Comparison of ENCODE assay signal across 14 cellular contexts in the genomic region with DNA sequence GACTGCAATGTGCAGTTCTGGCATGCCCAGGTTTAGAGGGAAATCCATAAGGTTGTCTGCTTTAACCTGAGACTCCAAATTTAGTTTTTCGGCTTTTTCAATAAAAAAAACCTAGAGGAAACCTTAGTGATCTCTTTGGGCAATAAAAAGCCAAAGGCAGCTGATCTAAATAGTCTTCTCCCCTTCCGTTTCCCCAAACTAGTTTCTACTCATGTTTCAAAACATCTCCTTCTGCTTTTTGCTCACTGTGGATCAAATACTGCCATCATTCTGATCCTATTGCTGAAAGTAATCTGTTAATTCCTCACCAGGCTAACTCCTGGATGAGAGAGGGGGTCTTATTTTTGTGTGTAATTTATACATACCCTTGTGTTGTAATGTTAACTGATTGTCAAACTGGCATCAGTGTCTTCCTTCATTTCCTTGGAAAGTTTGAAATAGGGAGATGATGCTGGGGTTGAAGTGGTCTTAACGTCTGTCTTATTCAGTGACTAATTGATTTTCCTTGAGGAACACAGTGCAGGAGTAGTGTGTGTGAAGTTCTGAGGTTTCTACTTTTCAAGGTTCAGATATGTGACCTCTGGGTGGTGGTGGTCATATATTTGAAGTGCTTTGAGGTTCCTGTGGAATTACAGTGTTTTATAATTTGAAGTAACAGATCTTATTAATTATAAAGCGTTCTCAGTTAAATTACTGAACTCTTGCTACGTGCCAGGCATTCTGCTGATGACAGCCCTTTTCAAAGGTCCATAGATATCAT. TPM values are rescaled to one million over a fixed set of nuclear protein-coding genes. Genes with fewer than 3 reads are reported as not detected.
DNase-seq lines count a peak whose midpoint lies in the region; ATAC-seq lines count a peak whose summit lies in the region.
"Had no signal": no experiment of that assay in that cellular context is flagged by ENCODE, and none has a peak within 500 bp of the region (broad histone marks: within the 10 kb centered on the region; RNA-seq: fewer than 3 reads in every experiment).

No MANE protein-coding gene starts in this region.

- ATAC-seq in GM19351 (IDR thresholded peaks at IDR 0.05; ENCODE audit: unreplicated experiment) = peak; percentile 23
- peak; percentile 27 for ATAC-seq in HG02981 (IDR thresholded peaks at IDR 0.05; ENCODE audit: unreplicated experiment)
- ATAC-seq in GM19397 (IDR thresholded peaks at IDR 0.05; ENCODE audit: unreplicated experiment) = no peak
- ATAC-seq: T-helper 17 cell had no signal

- DNase-seq in NOMO-1 treated with dmso at 0.1 percent for 144 hours (lab: John Stamatoyannopoulos, UW; ENCODE audit: unreplicated experiment) = peak; percentile 70
- DNase-seq in pons (ENCODE audit: low spot score) = peak; percentile 35
- no peak for DNase-seq in ureter (ENCODE audit: low spot score)
- DNase-seq in C1 segment of cervical spinal cord (lab: John Stamatoyannopoulos, UW) = no peak
- no peak for DNase-seq in mucosa of gallbladder (ENCODE audit: low spot score)
- DNase-seq: activated CD4-positive, alpha-beta T cell treated with anti-CD3 and anti-CD28 coated beads, Interleukin-2, amount 50 U/mL, for 1 hour; CD4-positive, alpha-beta memory T cell; effector CD4-positive, alpha-beta T cell; GM23248; T-helper 17 cell had no signal

RNA-seq across cellular contexts. Expression of a gene that starts 55.0 kb away (rescaled TPM):
- 32.6 TPM for total RNA-seq in ureter
- total RNA-seq in mucosa of gallbladder = 25.1 TPM
- total RNA-seq: CD4-positive, alpha-beta memory T cell; OCI-LY7 had no signal

Comparison
In these comparisons a context has a peak if more than half of its experiments do, and no peak if none do; other contexts are left out.
1. DNase-seq: peak in NOMO-1 treated with dmso at 0.1 percent for 144 hours (single experiment) and pons (single experiment); none in ureter (single experiment), C1 segment of cervical spinal cord (0 of 14) and mucosa of gallbladder (single experiment).